Comparison of ENCODE assay signal across 22 cellular contexts in the genomic region with DNA sequence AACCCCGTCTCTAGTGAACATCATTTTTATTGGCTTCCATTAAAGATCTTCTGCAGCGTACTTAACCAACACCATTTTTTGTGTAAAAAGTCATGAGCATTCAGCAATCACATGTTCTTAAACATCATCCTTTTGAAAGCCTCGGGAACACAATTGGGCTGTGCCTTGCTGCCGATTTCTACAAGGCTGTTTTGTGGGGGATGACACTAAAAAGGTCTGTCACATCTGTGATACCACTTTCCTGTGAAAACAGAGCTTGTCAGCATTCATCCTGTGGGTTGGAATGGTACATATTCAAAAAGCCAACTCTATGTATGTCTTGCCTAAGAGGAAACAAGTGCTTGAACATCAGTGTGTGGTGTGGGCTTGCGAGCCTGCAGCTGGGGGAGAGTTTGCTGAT.
"Had no signal": no experiment of that assay in that cellular context is flagged by ENCODE, and none has a peak within 500 bp of the region (broad histone marks: within the 10 kb centered on the region; RNA-seq: fewer than 3 reads in every experiment).

No MANE protein-coding gene starts in this region.

- H3K36me3 Mint-ChIP-seq: memory B cell; natural killer cell; stimulated activated naive B cell treated with anti-CD40 and anti-IgM and Interleukin-4, amounts not matched to agents 10 μg/mL and 1 μg/mL and 100 μg/mL, for 72 hours had no signal

- H3K27ac ChIP-seq: epithelial cell of prostate, gastrocnemius medialis, neutrophil, pancreas, right lobe of liver, thoracic aorta, tibial nerve, upper lobe of left lung had no signal

- H3K27ac Mint-ChIP-seq: endodermal cell; memory B cell; natural killer cell; stimulated activated naive B cell treated with anti-CD40 and anti-IgM and Interleukin-4, amounts not matched to agents 10 μg/mL and 1 μg/mL and 100 μg/mL, for 72 hours; stimulated activated naive CD8-positive, alpha-beta T cell treated with anti-CD3 and anti-CD28 coated beads, Interleukin-15, Interleukin-2, amounts not matched to agents 100 ng/mL and 50 ng/mL, for 24 hours had no signal

- H3K27me3 ChIP-seq: gastrocnemius medialis, right lobe of liver, tibial nerve, upper lobe of left lung had no signal

- H3K9me3 Mint-ChIP-seq: endodermal cell; memory B cell; natural killer cell; neural crest cell; stimulated activated naive B cell treated with anti-CD40 and anti-IgM and Interleukin-4, amounts not matched to agents 10 μg/mL and 1 μg/mL and 100 μg/mL, for 72 hours; stimulated activated naive CD8-positive, alpha-beta T cell treated with anti-CD3 and anti-CD28 coated beads, Interleukin-15, Interleukin-2, amounts not matched to agents 100 ng/mL and 50 ng/mL, for 24 hours had no signal

- H3K4me3 Mint-ChIP-seq: endodermal cell; memory B cell; natural killer cell; neural crest cell; stimulated activated naive B cell treated with anti-CD40 and anti-IgM and Interleukin-4, amounts not matched to agents 10 μg/mL and 1 μg/mL and 100 μg/mL, for 72 hours; stimulated activated naive CD8-positive, alpha-beta T cell treated with anti-CD3 and anti-CD28 coated beads, Interleukin-15, Interleukin-2, amounts not matched to agents 100 ng/mL and 50 ng/mL, for 24 hours had no signal

- DNase-seq: cortex of kidney; effector CD8-positive, alpha-beta T cell; endodermal cell; foreskin fibroblast; gastrocnemius medialis; natural killer cell; right lobe of liver; small intestine; stimulated activated CD4-positive, alpha-beta T cell treated with anti-CD3 and anti-CD28 coated beads, Interleukin-15, amount 100 ng/mL, for 24 hours; stimulated activated CD4-positive, alpha-beta T cell treated with anti-CD3 and anti-CD28 coated beads, Interleukin-2, amount 100 ng/mL, for 48 hours; stimulated activated naive B cell treated with anti-CD40 and anti-IgM and Interleukin-4, amounts not matched to agents 10 μg/mL and 1 μg/mL and 100 μg/mL, for 72 hours had no signal

- ATAC-seq: esophagus mucosa; gastrocnemius medialis; left lobe of liver; natural killer cell; pancreas; right lobe of liver; stimulated activated naive B cell treated with anti-CD40 and anti-IgM and Interleukin-4, amounts not matched to agents 10 μg/mL and 1 μg/mL and 100 μg/mL, for 72 hours had no signal
